17 cellular contexts compared by ENCODE assay signal in the genomic region with DNA sequence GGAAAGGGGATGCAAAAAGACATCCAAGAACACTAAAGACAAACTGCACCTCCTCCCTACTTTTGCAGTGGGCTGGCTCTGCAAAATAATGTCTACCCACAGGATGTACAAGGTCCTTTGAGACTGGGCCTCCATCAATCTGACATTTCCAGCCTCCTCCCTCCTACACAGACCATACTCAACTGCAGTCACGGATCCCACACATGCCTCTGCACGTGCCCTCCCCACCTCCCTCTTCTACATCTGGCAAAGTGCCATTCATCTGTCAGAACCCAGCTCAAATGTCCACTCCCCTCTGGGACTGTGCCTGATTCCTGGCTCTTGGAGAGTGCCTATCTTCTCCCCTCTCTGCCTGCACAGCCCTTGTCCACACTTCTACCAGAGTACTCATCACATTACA. TPM values are rescaled to one million over a fixed set of nuclear protein-coding genes. Genes with fewer than 3 reads are reported as not detected.
"Had no signal": no experiment of that assay in that cellular context is flagged by ENCODE, and none has a peak within 500 bp of the region (broad histone marks: within the 10 kb centered on the region; RNA-seq: fewer than 3 reads in every experiment).

No MANE protein-coding gene starts in this region.

- H3K9me3 ChIP-seq: ascending aorta, breast epithelium, left lung, tibial artery, uterus had no signal

- DNase-seq: activated CD4-positive, alpha-beta T cell treated with anti-CD3 and anti-CD28 coated beads, Interleukin-2, amount 50 U/mL, for 1 hour; activated naive CD4-positive, alpha-beta T cell; activated naive CD8-positive, alpha-beta T cell treated with anti-CD3 and anti-CD28 coated beads, Interleukin-2, amount 10 ng/mL, durations not matched to agents 7 days and 5 days; cerebellar nuclear complex; effector CD8-positive, alpha-beta T cell; left lung; mammary epithelial cell; posterior cingulate gyrus; retina; stimulated activated CD4-positive, alpha-beta T cell treated with anti-CD3 and anti-CD28 coated beads, Interleukin-4, amount 100 ng/mL, for 1 hour; stimulated activated naive B cell treated with anti-CD40 and anti-IgM and Interleukin-4, amounts not matched to agents 10 μg/mL and 1 μg/mL and 100 μg/mL, for 72 hours; tibial artery had no signal

- H3K4me1 ChIP-seq: ascending aorta, breast epithelium, left lung, tibial artery, uterus had no signal

- H3K36me3 ChIP-seq: ascending aorta, breast epithelium, left lung, tibial artery, uterus had no signal

- H3K4me3 ChIP-seq: ascending aorta, breast epithelium, hepatocyte, left lung, tibial artery, uterus had no signal

- H3K36me3 Mint-ChIP-seq: activated naive CD8-positive, alpha-beta T cell treated with anti-CD3 and anti-CD28 coated beads, Interleukin-2, amount 10 ng/mL, durations not matched to agents 7 days and 5 days; stimulated activated naive B cell treated with anti-CD40 and anti-IgM and Interleukin-4, amounts not matched to agents 10 μg/mL and 1 μg/mL and 100 μg/mL, for 72 hours had no signal

- ATAC-seq: left lung; stimulated activated naive B cell treated with anti-CD40 and anti-IgM and Interleukin-4, amounts not matched to agents 10 μg/mL and 1 μg/mL and 100 μg/mL, for 72 hours had no signal

- H3K4me3 Mint-ChIP-seq: activated naive CD8-positive, alpha-beta T cell treated with anti-CD3 and anti-CD28 coated beads, Interleukin-2, amount 10 ng/mL, durations not matched to agents 7 days and 5 days; stimulated activated naive B cell treated with anti-CD40 and anti-IgM and Interleukin-4, amounts not matched to agents 10 μg/mL and 1 μg/mL and 100 μg/mL, for 72 hours had no signal

- H3K27me3 Mint-ChIP-seq: activated naive CD8-positive, alpha-beta T cell treated with anti-CD3 and anti-CD28 coated beads, Interleukin-2, amount 10 ng/mL, durations not matched to agents 7 days and 5 days; stimulated activated naive B cell treated with anti-CD40 and anti-IgM and Interleukin-4, amounts not matched to agents 10 μg/mL and 1 μg/mL and 100 μg/mL, for 72 hours had no signal

- H3K27ac Mint-ChIP-seq: activated naive CD8-positive, alpha-beta T cell treated with anti-CD3 and anti-CD28 coated beads, Interleukin-2, amount 10 ng/mL, durations not matched to agents 7 days and 5 days; stimulated activated naive B cell treated with anti-CD40 and anti-IgM and Interleukin-4, amounts not matched to agents 10 μg/mL and 1 μg/mL and 100 μg/mL, for 72 hours had no signal

- H3K4me1 Mint-ChIP-seq: activated naive CD8-positive, alpha-beta T cell treated with anti-CD3 and anti-CD28 coated beads, Interleukin-2, amount 10 ng/mL, durations not matched to agents 7 days and 5 days had no signal

- H3K27me3 ChIP-seq: ascending aorta, hepatocyte, left lung, tibial artery, uterus had no signal

- H3K9me3 Mint-ChIP-seq: activated naive CD8-positive, alpha-beta T cell treated with anti-CD3 and anti-CD28 coated beads, Interleukin-2, amount 10 ng/mL, durations not matched to agents 7 days and 5 days; stimulated activated naive B cell treated with anti-CD40 and anti-IgM and Interleukin-4, amounts not matched to agents 10 μg/mL and 1 μg/mL and 100 μg/mL, for 72 hours had no signal

RNA-seq across cellular contexts. Expression of a gene that starts 50.3 kb away (rescaled TPM):
- total RNA-seq: activated CD8-positive, alpha-beta memory T cell treated with anti-CD3 and anti-CD28 coated beads for 36 hours; activated naive CD8-positive, alpha-beta T cell treated with anti-CD3 and anti-CD28 coated beads, Interleukin-2, amount 10 ng/mL, durations not matched to agents 7 days and 5 days; mammary epithelial cell had no signal
